ENCODE assay signal across 1 cellular context in the genomic region with DNA sequence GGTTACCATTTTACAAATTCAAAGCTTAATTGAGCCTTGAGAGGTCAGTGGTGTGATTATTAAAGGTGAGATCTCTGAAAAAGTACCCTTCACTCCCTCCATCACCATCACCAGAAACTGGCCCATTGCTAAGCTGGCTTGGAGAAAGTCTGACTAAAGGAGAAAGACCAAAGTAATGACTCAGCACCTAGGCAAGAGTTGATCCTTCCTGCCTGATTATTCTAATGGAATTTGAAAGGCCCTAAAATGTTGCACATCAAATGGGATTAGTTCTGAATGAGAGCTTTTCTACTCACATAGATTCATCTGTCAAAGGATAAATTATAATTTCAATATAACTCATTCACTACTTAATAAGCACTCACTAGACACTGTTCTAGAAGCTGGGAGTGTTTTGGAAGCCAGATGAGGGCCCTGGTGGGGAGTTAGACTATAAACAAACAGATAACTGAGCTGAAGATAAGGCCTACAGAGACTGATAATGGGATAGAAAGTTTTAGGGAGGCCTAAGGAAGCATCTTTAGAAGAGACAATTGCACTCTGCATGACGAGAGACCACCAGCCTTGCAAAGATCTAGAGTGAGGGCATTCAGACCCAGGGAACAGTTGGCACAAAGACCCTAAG.
TF ChIP-seq lines count a peak whose summit lies in the region.

No MANE protein-coding gene starts in this region.

TF ChIP-seq in A549, 52 proteins besides CTCF, POLR2A, EP300 and RAD21:
- TF ChIP-seq, protein P1, sequence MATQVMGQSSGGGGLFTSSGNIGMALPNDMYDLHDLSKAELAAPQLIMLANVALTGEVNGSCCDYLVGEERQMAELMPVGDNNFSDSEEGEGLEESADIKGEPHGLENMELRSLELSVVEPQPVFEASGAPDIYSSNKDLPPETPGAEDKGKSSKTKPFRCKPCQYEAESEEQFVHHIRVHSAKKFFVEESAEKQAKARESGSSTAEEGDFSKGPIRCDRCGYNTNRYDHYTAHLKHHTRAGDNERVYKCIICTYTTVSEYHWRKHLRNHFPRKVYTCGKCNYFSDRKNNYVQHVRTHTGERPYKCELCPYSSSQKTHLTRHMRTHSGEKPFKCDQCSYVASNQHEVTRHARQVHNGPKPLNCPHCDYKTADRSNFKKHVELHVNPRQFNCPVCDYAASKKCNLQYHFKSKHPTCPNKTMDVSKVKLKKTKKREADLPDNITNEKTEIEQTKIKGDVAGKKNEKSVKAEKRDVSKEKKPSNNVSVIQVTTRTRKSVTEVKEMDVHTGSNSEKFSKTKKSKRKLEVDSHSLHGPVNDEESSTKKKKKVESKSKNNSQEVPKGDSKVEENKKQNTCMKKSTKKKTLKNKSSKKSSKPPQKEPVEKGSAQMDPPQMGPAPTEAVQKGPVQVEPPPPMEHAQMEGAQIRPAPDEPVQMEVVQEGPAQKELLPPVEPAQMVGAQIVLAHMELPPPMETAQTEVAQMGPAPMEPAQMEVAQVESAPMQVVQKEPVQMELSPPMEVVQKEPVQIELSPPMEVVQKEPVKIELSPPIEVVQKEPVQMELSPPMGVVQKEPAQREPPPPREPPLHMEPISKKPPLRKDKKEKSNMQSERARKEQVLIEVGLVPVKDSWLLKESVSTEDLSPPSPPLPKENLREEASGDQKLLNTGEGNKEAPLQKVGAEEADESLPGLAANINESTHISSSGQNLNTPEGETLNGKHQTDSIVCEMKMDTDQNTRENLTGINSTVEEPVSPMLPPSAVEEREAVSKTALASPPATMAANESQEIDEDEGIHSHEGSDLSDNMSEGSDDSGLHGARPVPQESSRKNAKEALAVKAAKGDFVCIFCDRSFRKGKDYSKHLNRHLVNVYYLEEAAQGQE (IDR thresholded peaks at IDR 0.05), result no peak
- TF ChIP-seq NFE2L2 (conservative IDR thresholded peaks at IDR 0.05; ENCODE audit: low read length) (0 out of 2 replicates have a peak, but pooled peaks have one; percentile 5), MAFK (IDR thresholded peaks at IDR 0.05; ENCODE audit: partially characterized antibody) (peak; percentile 60)
